Comparison of ENCODE assay signal across 8 cellular contexts in genomic region chr7:27784399-27785053, GRCh38. TPM values are rescaled to one million over a fixed set of nuclear protein-coding genes. Genes with fewer than 3 reads are reported as not detected.
DNase-seq lines count a peak whose midpoint lies in the region; ATAC-seq and TF ChIP-seq lines count a peak whose summit lies in the region.

No MANE protein-coding gene starts in this region.

- ATAC-seq in upper lobe of left lung (ENCODE audit: low FRiP score in 2 of 2) = no peak
- no peak for ATAC-seq in HG03108 (IDR thresholded peaks at IDR 0.05; ENCODE audit: unreplicated experiment)

- H3K4me1 ChIP-seq in ascending aorta (peaks cover 0 to 13% of the 10 kb centered on the region in 2 donors), upper lobe of left lung (peaks cover 0 to 5% (median 3%) of the 10 kb centered on the region in 4 donors)

- H3K27me3 ChIP-seq in ascending aorta = no peaks in the 10 kb centered on the region
- H3K27me3 ChIP-seq in upper lobe of left lung = no peaks in the 10 kb centered on the region

- H3K27ac ChIP-seq in ascending aorta (no peak overlapping the region), upper lobe of left lung (no peak overlapping the region)

- peak; percentile 38 for TF ChIP-seq CTCF in GM12865 (IDR thresholded peaks at IDR 0.05; ENCODE audit: insufficient read depth, low read depth, low read length, missing control alignments)
- peak; percentile 26 to 51 (median 36) for TF ChIP-seq CTCF in ascending aorta (IDR thresholded peaks at IDR 0.05)
- peak in 5 of 6 experiments; percentile 31 to 40 (median 35) for TF ChIP-seq CTCF in upper lobe of left lung (IDR thresholded peaks at IDR 0.05)

- H3K36me3 ChIP-seq in ascending aorta (peaks cover 0 to 13% of the 10 kb centered on the region in 2 donors), upper lobe of left lung (peaks cover 0 to 48% (median 19%) of the 10 kb centered on the region in 4 donors)

- TF ChIP-seq EP300 in upper lobe of left lung (IDR thresholded peaks at IDR 0.05) = no peak

- H3K4me3 ChIP-seq in GM12865 (ENCODE audit: low read depth, low read length) = no peak overlapping the region
- no peak overlapping the region for H3K4me3 ChIP-seq in ascending aorta
- H3K4me3 ChIP-seq in upper lobe of left lung = no peak overlapping the region

- 63 to 69% methylated on average over 6 of the region's 6 CpGs for WGBS in upper lobe of left lung, 2 donors

- TF ChIP-seq POLR2A in upper lobe of left lung (IDR thresholded peaks at IDR 0.05) = no peak

- intact Hi-C loops in ascending aorta (cut with DNase I) = no loop called here

- H3K9me3 ChIP-seq in ascending aorta (no peaks in the 10 kb centered on the region), upper lobe of left lung (no peaks in the 10 kb centered on the region)

- DNase-seq in Ammon's horn (ENCODE audit: low spot score) (peak; percentile 2), GM12865 (ENCODE audit: low read depth) (peak; percentile 53), NCI-H524 treated with DMSO at 0.1 percent for 48 hours (lab: John Stamatoyannopoulos, UW) (peak; percentile 13), ascending aorta (ENCODE audit: low spot score in 2 of 2) (no peak), kidney glomerular epithelial cell (lab: John Stamatoyannopoulos, UW) (peak; percentile 35), upper lobe of left lung (no peak), amygdala (lab: John Stamatoyannopoulos, UW) (no peak)

RNA-seq across cellular contexts. Expression of gene TAX1BP1, which starts 44.6 kb away (rescaled TPM):
- total RNA-seq in ascending aorta (32.6 TPM), upper lobe of left lung (100 to 1,000 TPM in 3 of 6 donors, 10 to 100 TPM in 3; 66.8 to 175 (median 100) TPM)

Comparison
In these comparisons a context has a peak if more than half of its experiments do, and no peak if none do; other contexts are left out.
1. DNase-seq: peak in Ammon's horn (single experiment), GM12865 (single experiment), NCI-H524 treated with DMSO at 0.1 percent for 48 hours (single experiment) and kidney glomerular epithelial cell (single experiment); none in ascending aorta (0 of 2), upper lobe of left lung (0 of 2) and amygdala (0 of 56).
2. Peak in every context shown above with its lines, with median percentiles within 50 percentile points of each other: CTCF ChIP-seq.